ENCODE assay signal across 8 cellular contexts in the genomic region with DNA sequence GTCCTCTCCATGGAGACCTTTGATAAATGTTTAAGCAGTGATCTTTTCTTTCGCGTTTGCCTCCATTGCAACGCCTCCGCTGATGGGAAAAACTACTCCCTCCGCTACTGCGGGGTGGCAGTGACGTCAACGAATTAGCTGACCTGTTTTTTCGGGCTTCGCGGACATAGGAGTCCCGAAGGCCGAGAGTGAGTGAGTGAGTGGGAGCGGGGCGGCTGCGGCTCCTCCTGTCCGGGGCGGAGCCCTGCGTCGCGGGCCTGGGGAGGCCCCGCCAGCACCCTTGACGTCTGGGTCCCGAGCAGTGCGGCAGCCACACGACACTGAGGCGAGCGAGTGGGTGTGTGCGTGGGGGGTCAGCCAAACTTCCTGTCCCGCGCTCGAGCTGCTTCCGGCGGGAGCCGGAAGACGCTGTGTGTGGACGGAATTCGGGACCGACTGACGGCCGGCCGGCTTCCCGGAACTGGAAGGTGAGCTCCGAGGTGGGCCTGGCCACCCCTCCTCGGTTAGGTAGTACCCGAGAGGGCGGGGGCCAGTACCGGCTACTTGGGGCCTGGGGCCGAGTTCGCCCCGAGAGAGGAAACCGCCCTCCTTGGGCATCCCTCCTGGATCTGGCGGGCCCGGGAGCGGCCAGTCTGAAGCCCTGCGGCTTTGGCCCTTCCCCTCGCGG. TPM values are rescaled to one million over a fixed set of nuclear protein-coding genes. Genes with fewer than 3 reads are reported as not detected.
A peak's percentile ranks its signal among the peaks of the same experiment; 100 is the strongest.
DNase-seq lines count a peak whose midpoint lies in the region; ATAC-seq and TF ChIP-seq lines count a peak whose summit lies in the region.

TSS of gene ZNF410 (plus strand) at position 411 of the 667 bp plus-strand sequence. CDS start 5,317 bp downstream, outside the sequence.

- TF ChIP-seq POLR2A in GM19193 (IDR thresholded peaks at IDR 0.05; ENCODE audit: extremely low read depth, insufficient read depth, insufficient read length), result peak; percentile 81

- no peaks in the 10 kb centered on the region for H3K27me3 Mint-ChIP-seq in chondrocyte (ENCODE audit: low read depth)

- DNase-seq in AML-193 (lab: John Stamatoyannopoulos, UW) (peak; percentile 87 to 91), NCI-H510A treated with DMSO at 0.1 percent for 48 hours (lab: John Stamatoyannopoulos, UW) (peak; percentile 87), chondrocyte (ENCODE audit: low spot score) (peak; percentile 97), kidney epithelial cell (ENCODE audit: low read depth) (peak; percentile 85)
- DNase-seq in activated CD4-positive, alpha-beta T cell treated with anti-CD3 and anti-CD28 coated beads for 24 hours (ENCODE audit: low read depth in 2 of 2), result peak; percentile 81 to 90
- peak; percentile 91 to 94 for DNase-seq in stimulated activated CD4-positive, alpha-beta T cell treated with anti-CD3 and anti-CD28 coated beads, Interleukin-15, amount 100 ng/mL, for 48 hours (ENCODE audit: low read depth in 2 of 2)

- ATAC-seq in HG03439 (IDR thresholded peaks at IDR 0.05; ENCODE audit: unreplicated experiment), result peak; percentile 95

- H3K4me1 Mint-ChIP-seq in chondrocyte (ENCODE audit: low read depth), result peaks cover 42% of the 10 kb centered on the region

- peak within 1 kb of the TSS; percentile 98 for H3K27ac Mint-ChIP-seq in chondrocyte (ENCODE audit: unreplicated experiment)

- no peaks in the 10 kb centered on the region for H3K36me3 ChIP-seq in kidney epithelial cell (ENCODE audit: control insufficient read depth, insufficient read depth, low read length)

- H3K27me3 ChIP-seq in kidney epithelial cell (ENCODE audit: control insufficient read depth, insufficient read depth, low read length), result no peaks in the 10 kb centered on the region

- no peaks in the 10 kb centered on the region for H3K9me3 Mint-ChIP-seq in chondrocyte (ENCODE audit: low read depth)

- H3K4me3 Mint-ChIP-seq in chondrocyte (ENCODE audit: unreplicated experiment), result peak within 1 kb of the TSS; percentile 93

- H3K4me3 ChIP-seq in kidney epithelial cell (ENCODE audit: low read depth, low read length), result peak within 1 kb of the TSS; percentile 91

- no peak for TF ChIP-seq CTCF in chondrocyte (IDR thresholded peaks at IDR 0.05)
- TF ChIP-seq CTCF in kidney epithelial cell (IDR thresholded peaks at IDR 0.05; ENCODE audit: insufficient read depth, low read length, poor library complexity, severe bottlenecking), result no peak

- no peaks in the 10 kb centered on the region for H3K36me3 Mint-ChIP-seq in chondrocyte (ENCODE audit: low read depth)

RNA-seq across cellular contexts. Expression of gene ZNF410, which starts in this region (rescaled TPM):
- total RNA-seq in chondrocyte, result 34.8 to 40.1 TPM (median 39.7 TPM) in 3 replicates
- 47.8 and 56.7 TPM in 2 replicates for total RNA-seq in kidney epithelial cell

Comparison
In these comparisons a context has a peak if more than half of its experiments do, and no peak if none do; other contexts are left out.
1. Peak in every context shown above with its lines: DNase-seq, ATAC-seq and H3K4me3 ChIP-seq.